Comparison of ENCODE assay signal across 8 cellular contexts in genomic region chr11:75113049-75113448, GRCh38. TPM values are rescaled to one million over a fixed set of nuclear protein-coding genes. Genes with fewer than 3 reads are reported as not detected.
"Had no signal": no experiment of that assay in that cellular context is flagged by ENCODE, and none has a peak within 500 bp of the region (broad histone marks: within the 10 kb centered on the region; RNA-seq: fewer than 3 reads in every experiment).

No MANE protein-coding gene starts in this region.

- ATAC-seq: GM12878 had no signal

- H3K4me3 ChIP-seq: GM12878 had no signal

- FAIRE-seq: G401.6, GM12878, GM12891, GM12892, GM18507 had no signal

- DNase-seq: GDM1, GF-D8 had no signal

RNA-seq across cellular contexts. Expression of gene OR2AT4, which starts 16.4 kb away (rescaled TPM):
- total RNA-seq: G401, GM12878 had no signal

RNA-seq across cellular contexts. Expression of gene SLCO2B1, which starts 37.9 kb away (rescaled TPM):
- total RNA-seq: G401 had no signal
